8 cellular contexts compared by ENCODE assay signal in the genomic region with DNA sequence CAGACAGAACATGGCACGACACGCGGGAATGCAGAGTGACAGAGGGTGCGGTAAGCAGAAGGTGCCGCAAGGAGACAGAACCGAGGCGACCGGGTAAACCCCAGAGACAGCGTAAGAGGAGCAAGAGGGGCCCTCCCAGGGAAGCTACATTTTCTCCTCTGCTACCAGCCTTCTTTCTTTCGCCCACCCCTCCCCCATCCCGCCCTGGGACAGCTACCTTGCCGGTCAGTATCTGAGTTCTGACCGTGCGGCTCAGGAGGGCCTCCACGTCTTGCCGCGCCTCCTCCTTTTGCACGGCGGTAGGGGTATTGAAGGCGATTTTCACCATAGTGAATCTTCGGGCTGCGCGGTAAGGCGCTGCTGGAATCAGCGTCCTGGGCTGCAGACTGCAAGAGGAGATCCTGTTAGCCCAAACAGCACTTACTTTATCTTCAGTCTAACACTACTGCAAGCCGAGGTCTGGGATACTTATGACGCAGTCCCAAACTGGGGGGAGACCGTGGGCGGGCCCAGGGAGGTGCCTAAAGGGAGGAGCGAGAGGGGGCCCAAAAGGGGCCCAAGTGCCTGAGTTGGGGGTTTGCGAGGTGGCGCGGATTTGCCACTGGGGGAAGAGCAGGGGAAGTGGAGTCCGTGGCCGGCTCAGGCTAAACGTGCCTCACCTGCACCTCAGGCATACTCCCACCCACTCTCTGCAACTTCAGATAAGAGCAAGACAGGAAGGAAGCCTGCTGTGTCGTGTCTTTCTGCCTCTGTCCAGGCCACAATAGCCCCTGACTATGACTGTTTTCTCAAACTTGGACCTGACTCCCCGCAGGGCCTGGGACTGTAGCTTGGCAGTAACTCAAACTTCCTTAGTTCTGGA. TPM values are rescaled to one million over a fixed set of nuclear protein-coding genes. Genes with fewer than 3 reads are reported as not detected.
DNase-seq lines count a peak whose midpoint lies in the region; ATAC-seq, FAIRE-seq and TF ChIP-seq lines count a peak whose summit lies in the region.

Gene ITM2A (minus strand): TSS at position 447 of the 862 bp plus-strand sequence. CDS start 119 bp downstream, at position 328.

- no peaks in the 10 kb centered on the region for H3K4me1 ChIP-seq in adipocyte (ENCODE audit: control insufficient read depth, insufficient read depth, low read length)

- peak; percentile 8 for DNase-seq in GM12892 (ENCODE audit: insufficient read length)
- peak; percentile 31 to 67 (median 41) for DNase-seq in T-helper 1 cell
- no peak for DNase-seq in adipocyte (ENCODE audit: low read depth)
- peak; percentile 71 for DNase-seq in islet precursor cell
- peak; percentile 35 for DNase-seq in stimulated activated CD4-positive, alpha-beta T cell treated with anti-CD3 and anti-CD28 coated beads, Interleukin-2, amount 100 ng/mL, for 4 hours (ENCODE audit: low read depth)
- DNase-seq in pons (ENCODE audit: low spot score): no peak
- no peak for DNase-seq in midbrain (lab: John Stamatoyannopoulos, UW)

- H3K9ac ChIP-seq in adipocyte (ENCODE audit: low read length): no peak within 1 kb of the TSS

- ATAC-seq in HG02759 (IDR thresholded peaks at IDR 0.05; ENCODE audit: unreplicated experiment): peak; percentile 79

- TF ChIP-seq POLR2A in GM12892 (IDR thresholded peaks at IDR 0.05; ENCODE audit: low read depth, low read length): peak; percentile 30; the same call in 1 of the 2 replicates

- H3K27me3 ChIP-seq in adipocyte (replicated peaks; ENCODE audit: control insufficient read depth, insufficient read depth, low read length): peaks cover 8% of the 10 kb centered on the region

- H3K36me3 ChIP-seq in adipocyte (ENCODE audit: control insufficient read depth, insufficient read depth, low read length, severe bottlenecking): no peaks in the 10 kb centered on the region

- FAIRE-seq in GM12892 (lab: Jason Lieb, UNC): peak; percentile 83

- peaks cover 3% of the 10 kb centered on the region for H3K9me3 ChIP-seq in adipocyte (ENCODE audit: control insufficient read depth, low read length)

- peak within 1 kb of the TSS; percentile 74 for H3K4me3 ChIP-seq in adipocyte (ENCODE audit: low read length)

RNA-seq across cellular contexts. Expression of gene ITM2A, which starts in this region (rescaled TPM):
- polyA plus RNA-seq in GM12892 (2012; ENCODE audit: missing spikeins): 40.7 TPM

Comparison
In these comparisons a context has a peak if more than half of its experiments do, and no peak if none do; other contexts are left out.
1. DNase-seq: peak in GM12892 (single experiment), T-helper 1 cell (5 of 5), islet precursor cell (single experiment) and stimulated activated CD4-positive, alpha-beta T cell treated with anti-CD3 and anti-CD28 coated beads, Interleukin-2, amount 100 ng/mL, for 4 hours (single experiment); none in adipocyte (single experiment), pons (single experiment) and midbrain (single experiment).